ENCODE assay signal across 17 cellular contexts in genomic region chr12:52090291-52090690, GRCh38. TPM values are rescaled to one million over a fixed set of nuclear protein-coding genes. Genes with fewer than 3 reads are reported as not detected.
"Had no signal": no experiment of that assay in that cellular context is flagged by ENCODE, and none has a peak within 500 bp of the region (broad histone marks: within the 10 kb centered on the region; RNA-seq: fewer than 3 reads in every experiment).

No MANE protein-coding gene starts in this region.

- H3K4me2 ChIP-seq: neural progenitor cell had no signal

- H3K27ac Mint-ChIP-seq: activated naive CD8-positive, alpha-beta T cell; brain; dendritic cell treated with granulocyte-macrophage colony-stimulating factor and Interleukin-4, amounts not matched to agents 40 ng/mL and 50 ng/mL, for 4 days; stimulated activated memory B cell treated with anti-CD40 and anti-IgM and Interleukin-4, amounts not matched to agents 10 μg/mL and 1 μg/mL and 100 μg/mL, for 72 hours had no signal

- H3K36me3 ChIP-seq: gastroesophageal sphincter, neural progenitor cell, pancreas, tibial nerve had no signal

- H2AFZ ChIP-seq: neural progenitor cell had no signal

- H3K27me3 ChIP-seq: neural progenitor cell, pancreas had no signal

- H3K4me3 Mint-ChIP-seq: activated naive CD8-positive, alpha-beta T cell; brain; dendritic cell treated with granulocyte-macrophage colony-stimulating factor and Interleukin-4, amounts not matched to agents 40 ng/mL and 50 ng/mL, for 4 days; neural progenitor cell; stimulated activated memory B cell treated with anti-CD40 and anti-IgM and Interleukin-4, amounts not matched to agents 10 μg/mL and 1 μg/mL and 100 μg/mL, for 72 hours had no signal

- DNase-seq: activated CD4-positive, alpha-beta T cell treated with anti-CD3 and anti-CD28 coated beads, Interleukin-2, amount 50 U/mL, for 1 hour; activated CD4-positive, CD25-positive, alpha-beta regulatory T cell; activated effector memory CD4-positive, alpha-beta T cell treated with Interleukin-2 at 50 U/mL for 16 hours; amygdala; cerebellar nuclear complex; mesendoderm; pancreas had no signal

- H3K27ac ChIP-seq: gastroesophageal sphincter, neural progenitor cell, pancreas, skin epidermis, tibial nerve had no signal

- H3K9ac ChIP-seq: neural progenitor cell had no signal

- H3K36me3 Mint-ChIP-seq: activated naive CD8-positive, alpha-beta T cell; brain; neural progenitor cell; stimulated activated memory B cell treated with anti-CD40 and anti-IgM and Interleukin-4, amounts not matched to agents 10 μg/mL and 1 μg/mL and 100 μg/mL, for 72 hours had no signal

- H3K4me1 ChIP-seq: gastroesophageal sphincter, neural progenitor cell had no signal

- ATAC-seq: gastroesophageal sphincter; pancreas; stimulated activated memory B cell treated with anti-CD40 and anti-IgM and Interleukin-4, amounts not matched to agents 10 μg/mL and 1 μg/mL and 100 μg/mL, for 72 hours had no signal

- H3K4me3 ChIP-seq: gastroesophageal sphincter, neural progenitor cell, pancreas, skin epidermis, tibial nerve had no signal

- H3K9me3 Mint-ChIP-seq: dendritic cell treated with granulocyte-macrophage colony-stimulating factor and Interleukin-4, amounts not matched to agents 40 ng/mL and 50 ng/mL, for 4 days; stimulated activated memory B cell treated with anti-CD40 and anti-IgM and Interleukin-4, amounts not matched to agents 10 μg/mL and 1 μg/mL and 100 μg/mL, for 72 hours had no signal

- H3K9me3 ChIP-seq: gastroesophageal sphincter, pancreas, tibial nerve had no signal

RNA-seq across cellular contexts. Expression of gene SMIM41, which starts 10.8 kb away (rescaled TPM):
- total RNA-seq: epithelial cell of proximal tubule, kidney epithelial cell had no signal
